9 cellular contexts compared by ENCODE assay signal in the genomic region with DNA sequence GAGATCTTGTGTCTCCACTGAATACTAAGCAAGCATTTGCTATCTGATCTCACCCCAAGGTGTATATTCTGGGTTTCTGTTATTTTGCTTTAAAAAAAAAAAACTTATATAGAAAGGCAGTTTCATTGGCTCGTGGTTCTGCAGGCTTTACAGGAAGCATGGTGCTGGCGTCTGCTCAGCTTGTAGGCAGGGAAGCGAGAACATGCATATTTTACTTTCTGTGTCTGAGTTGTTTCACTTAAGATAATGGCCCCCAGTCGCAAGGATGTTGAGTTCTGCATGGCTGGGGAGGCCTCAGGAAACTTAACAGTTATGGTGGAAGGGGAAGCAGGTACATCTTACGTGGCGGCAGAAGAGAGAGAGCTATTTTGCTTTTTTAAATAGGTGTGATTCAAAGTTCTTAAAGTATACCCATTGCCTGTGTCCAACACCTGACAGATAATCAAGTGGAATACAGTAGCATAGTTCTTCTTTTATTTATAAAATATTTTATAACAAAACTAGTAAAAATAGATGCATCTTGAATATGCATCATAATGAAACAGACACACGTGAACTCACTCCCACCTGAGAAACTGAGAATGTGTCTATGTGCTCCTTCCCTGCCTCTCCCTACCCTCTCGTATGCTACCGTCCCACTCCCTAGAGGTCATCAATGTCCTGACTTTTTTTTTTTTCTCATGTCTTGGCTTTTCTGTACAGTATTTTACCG. TPM values are rescaled to one million over a fixed set of nuclear protein-coding genes. Genes with fewer than 3 reads are reported as not detected.
A peak's percentile ranks its signal among the peaks of the same experiment; 100 is the strongest.
DNase-seq lines count a peak whose midpoint lies in the region; ATAC-seq, FAIRE-seq and TF ChIP-seq lines count a peak whose summit lies in the region.
"Had no signal": no experiment of that assay in that cellular context is flagged by ENCODE, and none has a peak within 500 bp of the region (broad histone marks: within the 10 kb centered on the region; RNA-seq: fewer than 3 reads in every experiment).

No MANE protein-coding gene starts in this region.

- peak; percentile 32 for ATAC-seq in HG02588 (IDR thresholded peaks at IDR 0.05; ENCODE audit: unreplicated experiment)

- 59 to 67% (median 64%) methylated on average over 10 of the region's 10 CpGs for WGBS in small intestine, 3 donors

- H3K27ac ChIP-seq in muscle layer of duodenum (ENCODE audit: low read length) (peak overlapping the region; percentile 1), small intestine (ENCODE audit: low read depth in 1 of 2, low read length in 1 of 2) (no peak overlapping the region)
- H3K27ac ChIP-seq: cardiac muscle cell had no signal

- no peaks in the 10 kb centered on the region for H3K9me3 Mint-ChIP-seq in activated CD4-positive, alpha-beta memory T cell treated with anti-CD3 and anti-CD28 coated beads for 36 hours

- POLR2A ChIA-PET in activated CD4-positive, alpha-beta memory T cell treated with anti-CD3 and anti-CD28 coated beads for 36 hours (lab: Charles Lee), result interaction anchor here (1.0 to 2.3 kb wide), 5 partner anchors 16 to 81 kb away, joined by 3 to 19 read pairs (median 6); partner anchors contain the start of genes ARHGAP17 and LCMT1

- CTCF ChIA-PET in activated CD4-positive, alpha-beta memory T cell treated with anti-CD3 and anti-CD28 coated beads for 36 hours (lab: Charles Lee), result no interaction called here

- TF ChIP-seq CTCF in GM06990 (IDR thresholded peaks at IDR 0.05; ENCODE audit: insufficient read depth, low read length, poor library complexity, severe bottlenecking), result no peak

- no peaks in the 10 kb centered on the region for H3K9me3 ChIP-seq in muscle layer of duodenum (ENCODE audit: control insufficient read depth in 1 of 2, low read length in 2 of 2)
- H3K9me3 ChIP-seq in small intestine (ENCODE audit: control insufficient read depth, low read depth), result no peaks in the 10 kb centered on the region

- peaks cover 34% of the 10 kb centered on the region for H3K4me1 Mint-ChIP-seq in activated CD4-positive, alpha-beta memory T cell treated with anti-CD3 and anti-CD28 coated beads for 36 hours (ENCODE audit: low read depth)

- H3K36me3 Mint-ChIP-seq in activated CD4-positive, alpha-beta memory T cell treated with anti-CD3 and anti-CD28 coated beads for 36 hours, result no peaks in the 10 kb centered on the region

- H3K36me3 ChIP-seq in GM06990 (ENCODE audit: control insufficient read depth, insufficient read depth, low read length) (no peaks in the 10 kb centered on the region), muscle layer of duodenum (ENCODE audit: control insufficient read depth in 1 of 2, insufficient read depth in 2 of 2, low read length in 2 of 2) (no peaks in the 10 kb centered on the region), small intestine (ENCODE audit: control insufficient read depth in 2 of 2, insufficient read depth in 2 of 2, low read length in 2 of 2) (no peaks in the 10 kb centered on the region)
- H3K36me3 ChIP-seq: cardiac muscle cell had no signal

- H3K4me3 ChIP-seq in GM06990 (replicated peaks; ENCODE audit: low read depth, low read length), result peak overlapping the region; percentile 59
- peak overlapping the region; percentile 52 to 91 for H3K4me3 ChIP-seq in muscle layer of duodenum (ENCODE audit: low read depth in 1 of 2, low read length in 2 of 2)
- peak overlapping the region in 1 of 2 donors; percentile 36 for H3K4me3 ChIP-seq in small intestine (ENCODE audit: low read depth in 1 of 2, low read length in 2 of 2)
- H3K4me3 ChIP-seq: cardiac muscle cell had no signal

- no peak for DNase-seq in GM06990 (ENCODE audit: extremely low read depth, insufficient read length)
- peak; percentile 41 for DNase-seq in activated CD4-positive, alpha-beta memory T cell treated with anti-CD3 and anti-CD28 coated beads for 36 hours
- no peak for DNase-seq in SW480 (ENCODE audit: low spot score)
- no peak for DNase-seq in NCI-H1105 (lab: John Stamatoyannopoulos, UW)
- no peak for DNase-seq in small intestine
- no peak for DNase-seq in NCI-H1694 (lab: John Stamatoyannopoulos, UW)

- peak overlapping the region; percentile 82 for H3K4me3 Mint-ChIP-seq in activated CD4-positive, alpha-beta memory T cell treated with anti-CD3 and anti-CD28 coated beads for 36 hours

- H3K27ac Mint-ChIP-seq in activated CD4-positive, alpha-beta memory T cell treated with anti-CD3 and anti-CD28 coated beads for 36 hours, result peak overlapping the region; percentile 91

- intact Hi-C loops in activated CD4-positive, alpha-beta memory T cell treated with anti-CD3 and anti-CD28 coated beads for 36 hours (cut with micrococcal nuclease), result loop anchor here (1.0 kb wide), 5 partner anchors 15 to 489 kb away; partner anchors contain the start of genes ARHGAP17 and LCMT1

- H3K27me3 Mint-ChIP-seq in activated CD4-positive, alpha-beta memory T cell treated with anti-CD3 and anti-CD28 coated beads for 36 hours, result no peaks in the 10 kb centered on the region

- H3K27me3 ChIP-seq in GM06990 (replicated peaks; ENCODE audit: control insufficient read depth, insufficient read depth, low read length) (no peaks in the 10 kb centered on the region), muscle layer of duodenum (ENCODE audit: low read depth, low read length) (no peaks in the 10 kb centered on the region), small intestine (ENCODE audit: control insufficient read depth in 2 of 2, insufficient read depth in 2 of 2, low read length in 2 of 2) (no peaks in the 10 kb centered on the region)
- H3K27me3 ChIP-seq: cardiac muscle cell had no signal

- H3K4me1 ChIP-seq in muscle layer of duodenum (ENCODE audit: control insufficient read depth in 1 of 2, insufficient read depth in 2 of 2, low read length in 2 of 2) (peaks cover 0 to 13% of the 10 kb centered on the region in 2 donors), small intestine (ENCODE audit: control insufficient read depth in 2 of 2, insufficient read depth in 1 of 2, low read depth in 1 of 2, low read length in 1 of 2) (peaks cover 3% of the 10 kb centered on the region in 2 donors)

- no peak for FAIRE-seq in small intestine (lab: Jason Lieb, UNC)

RNA-seq across cellular contexts. Expression of gene ARHGAP17, which starts 15.4 kb away (rescaled TPM):
- total RNA-seq in activated CD4-positive, alpha-beta memory T cell treated with anti-CD3 and anti-CD28 coated beads for 36 hours, result 10 to 100 TPM; 50.8 to 57.4 TPM
- 10 to 100 TPM; 37.9 to 76.7 (median 55.1) TPM for polyA plus RNA-seq in small intestine
